Comparison of ENCODE assay signal across 29 cellular contexts in the genomic region with DNA sequence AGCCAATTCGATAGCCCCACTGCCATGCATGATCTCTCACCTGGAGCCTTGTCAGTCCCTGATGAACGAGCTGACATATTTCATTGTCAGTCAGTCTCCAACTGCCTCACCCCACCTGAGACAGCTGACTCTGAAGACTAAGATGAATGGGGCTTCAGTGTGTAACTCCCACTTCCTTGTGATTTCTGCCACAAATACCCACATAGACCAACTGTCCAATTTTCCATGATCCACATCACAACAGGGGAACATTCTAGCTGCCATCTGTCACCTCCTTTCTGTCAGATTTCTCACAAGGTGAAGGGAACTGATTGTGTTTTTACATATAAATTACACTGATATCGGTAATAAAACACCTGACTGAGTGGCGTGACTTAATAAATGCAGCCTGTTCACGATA.
"Had no signal": no experiment of that assay in that cellular context is flagged by ENCODE, and none has a peak within 500 bp of the region (broad histone marks: within the 10 kb centered on the region; RNA-seq: fewer than 3 reads in every experiment).

No MANE protein-coding gene starts in this region.

- H3K36me3 Mint-ChIP-seq: mesothelial cell of epicardium; naive B cell; natural killer cell; stimulated activated naive B cell treated with anti-CD40 and anti-IgM and Interleukin-4, amounts not matched to agents 10 μg/mL and 1 μg/mL and 100 μg/mL, for 72 hours had no signal

- H3K9me3 ChIP-seq: left lung, pancreas, prostate gland, stomach, testis, thyroid gland, transverse colon, upper lobe of left lung, vagina had no signal

- H3K4me3 ChIP-seq: left lung, lung, pancreas, prostate gland, skin epidermis, stomach, testis, thyroid gland, transverse colon, upper lobe of left lung, vagina had no signal

- H3K27ac ChIP-seq: left lung, pancreas, prostate gland, skin epidermis, stomach, testis, thyroid gland, transverse colon, upper lobe of left lung, vagina had no signal

- H3K9me3 Mint-ChIP-seq: neural crest cell had no signal

- H3K4me1 Mint-ChIP-seq: naive B cell; natural killer cell; stimulated activated naive B cell treated with anti-CD40 and anti-IgM and Interleukin-4, amounts not matched to agents 10 μg/mL and 1 μg/mL and 100 μg/mL, for 72 hours had no signal

- H3K36me3 ChIP-seq: left lung, pancreas, prostate gland, stomach, thyroid gland, transverse colon, upper lobe of left lung, vagina had no signal

- H3K4me3 Mint-ChIP-seq: mesothelial cell of epicardium; naive B cell; natural killer cell; neural crest cell; stimulated activated naive B cell treated with anti-CD40 and anti-IgM and Interleukin-4, amounts not matched to agents 10 μg/mL and 1 μg/mL and 100 μg/mL, for 72 hours had no signal

- H3K27ac Mint-ChIP-seq: mesothelial cell of epicardium; natural killer cell; stimulated activated naive B cell treated with anti-CD40 and anti-IgM and Interleukin-4, amounts not matched to agents 10 μg/mL and 1 μg/mL and 100 μg/mL, for 72 hours had no signal

- FAIRE-seq: keratinocyte, pancreas had no signal

- DNase-seq: hippocampal formation; kidney glomerular epithelial cell; left cardiac atrium; left lung; mesendoderm; naive B cell; natural killer cell; nucleus accumbens; pancreas; posterior cingulate gyrus; right cardiac atrium; stimulated activated CD4-positive, alpha-beta T cell treated with anti-CD3 and anti-CD28 coated beads, Interleukin-12 subunit alpha, Interleukin-12 subunit beta, amount 100 ng/mL, for 4 hours; stimulated activated CD4-positive, alpha-beta T cell treated with anti-CD3 and anti-CD28 coated beads, Interleukin-15, amount 100 ng/mL, for 24 hours; stimulated activated CD4-positive, alpha-beta T cell treated with anti-CD3 and anti-CD28 coated beads, Interleukin-2, amount 100 ng/mL, for 24 hours; stimulated activated CD4-positive, alpha-beta T cell treated with anti-CD3 and anti-CD28 coated beads, Interleukin-4, amount 100 ng/mL, for 1 hour; stimulated activated naive B cell treated with anti-CD40 and anti-IgM and Interleukin-4, amounts not matched to agents 10 μg/mL and 1 μg/mL and 100 μg/mL, for 72 hours; stimulated activated naive CD8-positive, alpha-beta T cell treated with anti-CD3 and anti-CD28 coated beads, Interleukin-15, Interleukin-2, amounts not matched to agents 100 U/mL and 50 U/mL, for 24 hours; stomach; testis; thyroid gland; transverse colon; upper lobe of left lung had no signal

- H3K27me3 ChIP-seq: left lung, pancreas, stomach, testis, thyroid gland, transverse colon, upper lobe of left lung, vagina had no signal
